Comparison of ENCODE assay signal across 11 cellular contexts in genomic region chr3:39254806-39255449, GRCh38. TPM values are rescaled to one million over a fixed set of nuclear protein-coding genes. Genes with fewer than 3 reads are reported as not detected.
DNase-seq lines count a peak whose midpoint lies in the region; ATAC-seq lines count a peak whose summit lies in the region.
"Had no signal": no experiment of that assay in that cellular context is flagged by ENCODE, and none has a peak within 500 bp of the region (broad histone marks: within the 10 kb centered on the region; RNA-seq: fewer than 3 reads in every experiment).

No MANE protein-coding gene starts in this region.

- ATAC-seq in CD4-positive, CD25-positive, alpha-beta regulatory T cell (ENCODE audit: low read depth in 2 of 2) = peak in 1 of 2 donors; percentile 24
- ATAC-seq in HG02759 (IDR thresholded peaks at IDR 0.05; ENCODE audit: unreplicated experiment) (peak; percentile 7), memory B cell (ENCODE audit: low read depth) (no peak), HG02610 (IDR thresholded peaks at IDR 0.05; ENCODE audit: unreplicated experiment) (no peak)
- ATAC-seq in activated T-helper 17 cell treated with anti-CD3 and anti-CD28 coated beads, Interleukin-2, amount 50 U/mL, for 72 hours (replicated peaks) = no peak

- DNase-seq in CD4-positive, CD25-positive, alpha-beta regulatory T cell = no peak
- DNase-seq in memory B cell (ENCODE audit: low spot score in 2 of 2) (no peak), T-helper 9 cell (no peak), DMS79 treated with DMSO at 0.1 percent for 48 hours (lab: John Stamatoyannopoulos, UW) (no peak), substantia nigra (lab: John Stamatoyannopoulos, UW) (no peak)
- DNase-seq: NCI-H1930, retina had no signal

- H3K9me3 Mint-ChIP-seq in CD4-positive, CD25-positive, alpha-beta regulatory T cell = peaks cover 0 to 1% (median 0%) of the 10 kb centered on the region in 7 donors
- H3K9me3 Mint-ChIP-seq in activated T-helper 17 cell treated with anti-CD3 and anti-CD28 coated beads, Interleukin-2, amount 50 U/mL, for 72 hours = no peaks in the 10 kb centered on the region
- no peaks in the 10 kb centered on the region for H3K9me3 Mint-ChIP-seq in memory B cell

- no peak overlapping the region for H3K4me3 ChIP-seq in CD4-positive, CD25-positive, alpha-beta regulatory T cell (ENCODE audit: low read depth, low read length)

- no peaks in the 10 kb centered on the region for H3K36me3 Mint-ChIP-seq in CD4-positive, CD25-positive, alpha-beta regulatory T cell
- no peaks in the 10 kb centered on the region for H3K36me3 Mint-ChIP-seq in activated T-helper 17 cell treated with anti-CD3 and anti-CD28 coated beads, Interleukin-2, amount 50 U/mL, for 72 hours (ENCODE audit: low read depth)
- peaks cover 2% of the 10 kb centered on the region for H3K36me3 Mint-ChIP-seq in memory B cell

- no peaks in the 10 kb centered on the region for H3K36me3 ChIP-seq in CD4-positive, CD25-positive, alpha-beta regulatory T cell (ENCODE audit: control insufficient read depth, insufficient read depth, low read length)

- H3K4me1 ChIP-seq in CD4-positive, CD25-positive, alpha-beta regulatory T cell (ENCODE audit: control insufficient read depth, insufficient read depth, low read length, poor library complexity, severe bottlenecking) = peaks cover 17% of the 10 kb centered on the region

- peaks cover 6% of the 10 kb centered on the region for H3K27me3 Mint-ChIP-seq in CD4-positive, CD25-positive, alpha-beta regulatory T cell
- H3K27me3 Mint-ChIP-seq in activated T-helper 17 cell treated with anti-CD3 and anti-CD28 coated beads, Interleukin-2, amount 50 U/mL, for 72 hours = peaks cover 5% of the 10 kb centered on the region
- peaks cover 1% of the 10 kb centered on the region for H3K27me3 Mint-ChIP-seq in memory B cell

- H3K27ac Mint-ChIP-seq in CD4-positive, CD25-positive, alpha-beta regulatory T cell = peak overlapping the region in 2 of 3 donors; percentile 6 to 56
- H3K27ac Mint-ChIP-seq in activated T-helper 17 cell treated with anti-CD3 and anti-CD28 coated beads, Interleukin-2, amount 50 U/mL, for 72 hours = peak overlapping the region; percentile 16
- peak overlapping the region; percentile 86 for H3K27ac Mint-ChIP-seq in memory B cell

- no peak overlapping the region for H3K27ac ChIP-seq in CD4-positive, CD25-positive, alpha-beta regulatory T cell (ENCODE audit: insufficient read depth, low read length, poor library complexity, severe bottlenecking)
- H3K27ac ChIP-seq in substantia nigra (ENCODE audit: low read depth, low read length, poor library complexity, severe bottlenecking) = no peak overlapping the region

- no peaks in the 10 kb centered on the region for H3K27me3 ChIP-seq in CD4-positive, CD25-positive, alpha-beta regulatory T cell (ENCODE audit: control insufficient read depth, insufficient read depth, low read length)

- H3K4me3 Mint-ChIP-seq in CD4-positive, CD25-positive, alpha-beta regulatory T cell = no peak overlapping the region
- peak overlapping the region; percentile 15 for H3K4me3 Mint-ChIP-seq in activated T-helper 17 cell treated with anti-CD3 and anti-CD28 coated beads, Interleukin-2, amount 50 U/mL, for 72 hours
- peak overlapping the region; percentile 58 for H3K4me3 Mint-ChIP-seq in memory B cell

- H3K9me3 ChIP-seq in CD4-positive, CD25-positive, alpha-beta regulatory T cell (ENCODE audit: control insufficient read depth in 2 of 2, low read length in 2 of 2) = no peaks in the 10 kb centered on the region

- H3K4me1 Mint-ChIP-seq in CD4-positive, CD25-positive, alpha-beta regulatory T cell = peaks cover 7 to 29% (median 23%) of the 10 kb centered on the region in 4 donors
- H3K4me1 Mint-ChIP-seq in activated T-helper 17 cell treated with anti-CD3 and anti-CD28 coated beads, Interleukin-2, amount 50 U/mL, for 72 hours = peaks cover 11% of the 10 kb centered on the region
- H3K4me1 Mint-ChIP-seq in memory B cell = peaks cover 64% of the 10 kb centered on the region

RNA-seq across cellular contexts. Expression of gene CX3CR1, which starts 24.9 kb away (rescaled TPM):
- total RNA-seq in CD4-positive, CD25-positive, alpha-beta regulatory T cell = 1.0 TPM
- polyA plus RNA-seq in CD4-positive, CD25-positive, alpha-beta regulatory T cell = 1 to 10 TPM; 1.1 to 2.2 (median 1.7) TPM
- total RNA-seq in activated T-helper 17 cell treated with anti-CD3 and anti-CD28 coated beads, Interleukin-2, amount 50 U/mL, for 72 hours = under 1 TPM; 0.13 to 0.37 TPM
- total RNA-seq: SK-MEL-5 had no signal

Comparison
In these comparisons a context has a peak if more than half of its experiments do, and no peak if none do; other contexts are left out.
1. H3K27ac Mint-ChIP-seq: peak in every context shown above with its lines; median percentile 86 in memory B cell; 31 in CD4-positive, CD25-positive, alpha-beta regulatory T cell; 16 in activated T-helper 17 cell treated with anti-CD3 and anti-CD28 coated beads, Interleukin-2, amount 50 U/mL, for 72 hours.
2. H3K4me3 Mint-ChIP-seq: peak in activated T-helper 17 cell treated with anti-CD3 and anti-CD28 coated beads, Interleukin-2, amount 50 U/mL, for 72 hours (single experiment) and memory B cell (single experiment); none in CD4-positive, CD25-positive, alpha-beta regulatory T cell (0 of 4).